27 cellular contexts compared by ENCODE assay signal in genomic region chr2:142325870-142326269, GRCh38.
"Had no signal": no experiment of that assay in that cellular context is flagged by ENCODE, and none has a peak within 500 bp of the region (broad histone marks: within the 10 kb centered on the region; RNA-seq: fewer than 3 reads in every experiment).

No MANE protein-coding gene starts in this region.

- DNase-seq: activated CD4-positive, alpha-beta memory T cell treated with anti-CD3 and anti-CD28 coated beads, Interleukin-2, amount 10 ng/mL, durations not matched to agents 7 days and 5 days; activated CD4-positive, alpha-beta T cell treated with anti-CD3 and anti-CD28 coated beads, Interleukin-2, amount 10 ng/mL, durations not matched to agents 24 days and 14 days; activated naive CD8-positive, alpha-beta T cell treated with anti-CD3 and anti-CD28 coated beads, Interleukin-2, amount 50 U/mL, for 24 hours; activated T-cell treated with anti-CD3 and anti-CD28 coated beads, Interleukin-2, amount 50 U/mL, for 4 hours; amygdala; effector CD4-positive, alpha-beta T cell; foreskin melanocyte; heart right ventricle; midbrain; naive thymus-derived CD8-positive, alpha-beta T cell; nucleus accumbens; psoas muscle; sigmoid colon; small intestine; stimulated activated CD4-positive, alpha-beta T cell treated with anti-CD3 and anti-CD28 coated beads, Interleukin-4, amount 100 ng/mL, for 24 hours; trophoblast cell had no signal

- H3K9me3 Mint-ChIP-seq: activated CD4-positive, alpha-beta T cell treated with anti-CD3 and anti-CD28 coated beads, Interleukin-2, amount 10 ng/mL, durations not matched to agents 24 days and 14 days; activated naive CD8-positive, alpha-beta T cell treated with anti-CD3 and anti-CD28 coated beads, Interleukin-2, amount 50 U/mL, for 24 hours; memory B cell; stimulated activated naive CD8-positive, alpha-beta T cell treated with anti-CD3 and anti-CD28 coated beads, Interleukin-15, Interleukin-2, amounts not matched to agents 100 ng/mL and 50 ng/mL, for 24 hours had no signal

- H3K36me3 ChIP-seq: esophagus muscularis mucosa, heart right ventricle, pancreas, sigmoid colon, thoracic aorta had no signal

- H3K4me3 ChIP-seq: esophagus muscularis mucosa, heart right ventricle, pancreas, psoas muscle, sigmoid colon, thoracic aorta had no signal

- H3K36me3 Mint-ChIP-seq: activated naive CD4-positive, alpha-beta T cell treated with anti-CD3 and anti-CD28 coated beads, Interleukin-2, amount 50 U/mL, for 24 hours; memory B cell; naive thymus-derived CD8-positive, alpha-beta T cell; stimulated activated effector memory CD8-positive, alpha-beta T cell treated with anti-CD3 and anti-CD28 coated beads, Interleukin-12 subunit alpha, Interleukin-12 subunit beta, amount 100 ng/mL, for 72 hours had no signal

- H3K27ac Mint-ChIP-seq: activated CD4-positive, alpha-beta memory T cell treated with anti-CD3 and anti-CD28 coated beads, Interleukin-2, amount 10 ng/mL, durations not matched to agents 7 days and 5 days; activated CD4-positive, alpha-beta T cell treated with anti-CD3 and anti-CD28 coated beads, Interleukin-2, amount 10 ng/mL, durations not matched to agents 24 days and 14 days; activated naive CD4-positive, alpha-beta T cell treated with anti-CD3 and anti-CD28 coated beads, Interleukin-2, amount 50 U/mL, for 24 hours; activated naive CD8-positive, alpha-beta T cell treated with anti-CD3 and anti-CD28 coated beads, Interleukin-2, amount 50 U/mL, for 24 hours; activated T-helper 2 cell treated with anti-CD3 and anti-CD28 coated beads, Interferon-gamma antibody, Interleukin-2, Interleukin-4, amounts not matched to agents 10 μg/mL and 5 μg/mL and 100 μg/mL, durations not matched to agents 14 hours and 24 hours and 36 hours; dendritic cell treated with granulocyte-macrophage colony-stimulating factor and Interleukin-4, amounts not matched to agents 40 ng/mL and 50 ng/mL, for 4 days; memory B cell; naive thymus-derived CD8-positive, alpha-beta T cell; stimulated activated effector memory CD8-positive, alpha-beta T cell treated with anti-CD3 and anti-CD28 coated beads, Interleukin-12 subunit alpha, Interleukin-12 subunit beta, amount 100 ng/mL, for 72 hours; stimulated activated naive CD8-positive, alpha-beta T cell treated with anti-CD3 and anti-CD28 coated beads, Interleukin-15, Interleukin-2, amounts not matched to agents 100 ng/mL and 50 ng/mL, for 24 hours had no signal

- H3K4me1 Mint-ChIP-seq: activated CD4-positive, alpha-beta memory T cell treated with anti-CD3 and anti-CD28 coated beads, Interleukin-2, amount 10 ng/mL, durations not matched to agents 7 days and 5 days; activated CD4-positive, alpha-beta T cell treated with anti-CD3 and anti-CD28 coated beads, Interleukin-2, amount 10 ng/mL, durations not matched to agents 24 days and 14 days; activated naive CD4-positive, alpha-beta T cell treated with anti-CD3 and anti-CD28 coated beads, Interleukin-2, amount 50 U/mL, for 24 hours; activated naive CD8-positive, alpha-beta T cell treated with anti-CD3 and anti-CD28 coated beads, Interleukin-2, amount 50 U/mL, for 24 hours; memory B cell; naive thymus-derived CD8-positive, alpha-beta T cell; neural crest cell; stimulated activated effector memory CD8-positive, alpha-beta T cell treated with anti-CD3 and anti-CD28 coated beads, Interleukin-12 subunit alpha, Interleukin-12 subunit beta, amount 100 ng/mL, for 72 hours had no signal

- H3K27ac ChIP-seq: esophagus muscularis mucosa, heart right ventricle, pancreas, psoas muscle, sigmoid colon, thoracic aorta, VCaP had no signal

- H3K27me3 ChIP-seq: esophagus muscularis mucosa, heart right ventricle, pancreas, sigmoid colon had no signal

- H3K27me3 Mint-ChIP-seq: activated CD4-positive, alpha-beta memory T cell treated with anti-CD3 and anti-CD28 coated beads, Interleukin-2, amount 10 ng/mL, durations not matched to agents 7 days and 5 days; activated CD4-positive, alpha-beta T cell treated with anti-CD3 and anti-CD28 coated beads, Interleukin-2, amount 10 ng/mL, durations not matched to agents 24 days and 14 days; activated naive CD4-positive, alpha-beta T cell treated with anti-CD3 and anti-CD28 coated beads, Interleukin-2, amount 50 U/mL, for 24 hours; activated naive CD8-positive, alpha-beta T cell treated with anti-CD3 and anti-CD28 coated beads, Interleukin-2, amount 50 U/mL, for 24 hours; dendritic cell treated with granulocyte-macrophage colony-stimulating factor and Interleukin-4, amounts not matched to agents 40 ng/mL and 50 ng/mL, for 4 days; memory B cell; naive thymus-derived CD8-positive, alpha-beta T cell; stimulated activated naive CD8-positive, alpha-beta T cell treated with anti-CD3 and anti-CD28 coated beads, Interleukin-15, Interleukin-2, amounts not matched to agents 100 ng/mL and 50 ng/mL, for 24 hours had no signal

- H3K4me3 Mint-ChIP-seq: activated CD4-positive, alpha-beta memory T cell treated with anti-CD3 and anti-CD28 coated beads, Interleukin-2, amount 10 ng/mL, durations not matched to agents 7 days and 5 days; activated CD4-positive, alpha-beta T cell treated with anti-CD3 and anti-CD28 coated beads, Interleukin-2, amount 10 ng/mL, durations not matched to agents 24 days and 14 days; activated naive CD4-positive, alpha-beta T cell treated with anti-CD3 and anti-CD28 coated beads, Interleukin-2, amount 50 U/mL, for 24 hours; activated naive CD8-positive, alpha-beta T cell treated with anti-CD3 and anti-CD28 coated beads, Interleukin-2, amount 50 U/mL, for 24 hours; activated T-cell treated with anti-CD3 and anti-CD28 coated beads, Interleukin-2, amount 50 U/mL, for 4 hours; dendritic cell treated with granulocyte-macrophage colony-stimulating factor and Interleukin-4, amounts not matched to agents 40 ng/mL and 50 ng/mL, for 4 days; memory B cell; naive thymus-derived CD8-positive, alpha-beta T cell; neural crest cell; stimulated activated effector memory CD8-positive, alpha-beta T cell treated with anti-CD3 and anti-CD28 coated beads, Interleukin-12 subunit alpha, Interleukin-12 subunit beta, amount 100 ng/mL, for 72 hours; stimulated activated naive CD8-positive, alpha-beta T cell treated with anti-CD3 and anti-CD28 coated beads, Interleukin-15, Interleukin-2, amounts not matched to agents 100 ng/mL and 50 ng/mL, for 24 hours had no signal

- H3K9me3 ChIP-seq: esophagus muscularis mucosa, heart right ventricle, pancreas, psoas muscle, sigmoid colon, thoracic aorta had no signal

- H3K4me1 ChIP-seq: esophagus muscularis mucosa, heart right ventricle, pancreas, psoas muscle, sigmoid colon had no signal
